18 cellular contexts compared by ENCODE assay signal in the genomic region with DNA sequence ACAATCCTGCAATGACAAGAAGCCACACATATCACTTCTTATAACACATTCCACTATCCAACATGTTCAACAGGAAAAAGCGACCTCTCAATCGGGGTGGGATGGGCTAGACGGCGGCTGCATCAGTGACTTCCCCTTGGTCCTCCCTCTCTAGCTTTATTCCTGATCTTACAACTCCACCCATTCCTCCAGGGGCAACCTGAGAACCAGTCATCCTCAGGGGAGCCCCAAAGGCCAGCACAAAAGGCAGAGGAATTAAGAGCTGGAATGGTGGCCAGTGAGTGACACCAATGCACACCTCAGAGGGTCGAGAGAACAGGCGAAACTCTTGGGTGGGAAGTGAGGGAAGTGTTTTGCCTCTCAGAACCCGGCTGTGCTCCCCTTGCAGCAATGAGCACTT. TPM values are rescaled to one million over a fixed set of nuclear protein-coding genes. Genes with fewer than 3 reads are reported as not detected.
DNase-seq lines count a peak whose midpoint lies in the region; ATAC-seq and TF ChIP-seq lines count a peak whose summit lies in the region.
"Had no signal": no experiment of that assay in that cellular context is flagged by ENCODE, and none has a peak within 500 bp of the region (broad histone marks: within the 10 kb centered on the region; RNA-seq: fewer than 3 reads in every experiment).

No MANE protein-coding gene starts in this region.

- H3K36me3 Mint-ChIP-seq in activated naive CD4-positive, alpha-beta T cell treated with anti-CD3 and anti-CD28 coated beads for 36 hours (ENCODE audit: low read depth): peaks cover 74% of the 10 kb centered on the region
- peaks cover 74% of the 10 kb centered on the region for H3K36me3 Mint-ChIP-seq in activated naive CD4-positive, alpha-beta T cell treated with anti-CD3 and anti-CD28 coated beads, Interleukin-2, amount 10 ng/mL, durations not matched to agents 7 days and 5 days
- H3K36me3 Mint-ChIP-seq in dendritic cell treated with granulocyte-macrophage colony-stimulating factor and Interleukin-4, amounts not matched to agents 40 ng/mL and 50 ng/mL, for 4 days (ENCODE audit: low read depth): peaks cover 97% of the 10 kb centered on the region

- H3K4me3 ChIP-seq in prostate gland: no peak overlapping the region
- H3K4me3 ChIP-seq: skin epidermis had no signal

- peaks cover 2 to 9% of the 10 kb centered on the region in 2 donors for H3K36me3 ChIP-seq in prostate gland

- H3K4me1 ChIP-seq in prostate gland (replicated peaks): peaks cover 8% of the 10 kb centered on the region

- 84% methylated on average over 7 of the region's 7 CpGs for WGBS in prostate gland

- TF ChIP-seq POLR2A in prostate gland (IDR thresholded peaks at IDR 0.05): no peak

- CTCF ChIA-PET in activated naive CD4-positive, alpha-beta T cell treated with anti-CD3 and anti-CD28 coated beads for 36 hours (lab: Charles Lee): interaction anchor here (0.9 to 1.7 kb wide), 2 partner anchors 9 to 20 kb away, joined by 3 to 6 read pairs; a partner anchor contains a TSS
- CTCF ChIA-PET in activated naive CD4-positive, alpha-beta T cell treated with anti-CD3 and anti-CD28 coated beads, Interleukin-2, amount 10 ng/mL, durations not matched to agents 7 days and 5 days (lab: Charles Lee): interaction anchor here (0.7 to 1.1 kb wide), 2 partner anchors 9 kb away, joined by 3 to 5 read pairs; a partner anchor contains a TSS

- no peaks in the 10 kb centered on the region for H3K9me3 Mint-ChIP-seq in activated naive CD4-positive, alpha-beta T cell treated with anti-CD3 and anti-CD28 coated beads for 36 hours
- no peaks in the 10 kb centered on the region for H3K9me3 Mint-ChIP-seq in activated naive CD4-positive, alpha-beta T cell treated with anti-CD3 and anti-CD28 coated beads, Interleukin-2, amount 10 ng/mL, durations not matched to agents 7 days and 5 days
- H3K9me3 Mint-ChIP-seq in dendritic cell treated with granulocyte-macrophage colony-stimulating factor and Interleukin-4, amounts not matched to agents 40 ng/mL and 50 ng/mL, for 4 days: no peaks in the 10 kb centered on the region
- no peaks in the 10 kb centered on the region for H3K9me3 Mint-ChIP-seq in stimulated activated naive CD8-positive, alpha-beta T cell treated with anti-CD3 and anti-CD28 coated beads, Interleukin-15, amount 100 ng/mL, for 72 hours
- H3K9me3 Mint-ChIP-seq: activated B cell treated with CpG ODN at 0.5 μM for 24 hours; CD8-positive, alpha-beta T cell had no signal

- no peak overlapping the region for H3K4me3 Mint-ChIP-seq in activated naive CD4-positive, alpha-beta T cell treated with anti-CD3 and anti-CD28 coated beads for 36 hours
- H3K4me3 Mint-ChIP-seq in activated naive CD4-positive, alpha-beta T cell treated with anti-CD3 and anti-CD28 coated beads, Interleukin-2, amount 10 ng/mL, durations not matched to agents 7 days and 5 days: no peak overlapping the region
- H3K4me3 Mint-ChIP-seq in dendritic cell treated with granulocyte-macrophage colony-stimulating factor and Interleukin-4, amounts not matched to agents 40 ng/mL and 50 ng/mL, for 4 days: no peak overlapping the region
- no peak overlapping the region for H3K4me3 Mint-ChIP-seq in stimulated activated naive CD8-positive, alpha-beta T cell treated with anti-CD3 and anti-CD28 coated beads, Interleukin-15, amount 100 ng/mL, for 72 hours
- H3K4me3 Mint-ChIP-seq: activated B cell treated with CpG ODN at 0.5 μM for 24 hours; CD8-positive, alpha-beta T cell had no signal

- no peak overlapping the region for H3K27ac ChIP-seq in prostate gland
- H3K27ac ChIP-seq: skin epidermis had no signal

- H3K27me3 ChIP-seq in prostate gland (replicated peaks; ENCODE audit: insufficient read depth): no peaks in the 10 kb centered on the region

- peak; percentile 9; the same call in 2 of the 3 replicates for ATAC-seq in SK-N-SH treated with all-trans-retinoic acid at 6 μM for 48 hours
- no peak for ATAC-seq in stimulated activated naive CD8-positive, alpha-beta T cell treated with anti-CD3 and anti-CD28 coated beads, Interleukin-15, amount 100 ng/mL, for 72 hours
- ATAC-seq: CD8-positive, alpha-beta T cell; left colon had no signal

- intact Hi-C loops in activated naive CD4-positive, alpha-beta T cell treated with anti-CD3 and anti-CD28 coated beads for 36 hours (cut with micrococcal nuclease): no loop called here
- intact Hi-C loops in dendritic cell treated with granulocyte-macrophage colony-stimulating factor and Interleukin-4, amounts not matched to agents 40 ng/mL and 50 ng/mL, for 4 days (cut with micrococcal nuclease): no loop called here
- intact Hi-C loops in prostate gland (cut with DNase I): no loop called here

- peak overlapping the region; percentile 43 for H3K27ac Mint-ChIP-seq in activated naive CD4-positive, alpha-beta T cell treated with anti-CD3 and anti-CD28 coated beads for 36 hours
- H3K27ac Mint-ChIP-seq in activated naive CD4-positive, alpha-beta T cell treated with anti-CD3 and anti-CD28 coated beads, Interleukin-2, amount 10 ng/mL, durations not matched to agents 7 days and 5 days: no peak overlapping the region
- H3K27ac Mint-ChIP-seq in dendritic cell treated with granulocyte-macrophage colony-stimulating factor and Interleukin-4, amounts not matched to agents 40 ng/mL and 50 ng/mL, for 4 days: peak overlapping the region; percentile 28
- H3K27ac Mint-ChIP-seq in stimulated activated naive CD8-positive, alpha-beta T cell treated with anti-CD3 and anti-CD28 coated beads, Interleukin-15, amount 100 ng/mL, for 72 hours: peak overlapping the region; percentile 49 to 87
- H3K27ac Mint-ChIP-seq: activated B cell treated with CpG ODN at 0.5 μM for 24 hours had no signal

- H3K9me3 ChIP-seq in prostate gland: no peaks in the 10 kb centered on the region

- no peak for DNase-seq in activated naive CD4-positive, alpha-beta T cell treated with anti-CD3 and anti-CD28 coated beads for 36 hours
- no peak for DNase-seq in activated naive CD4-positive, alpha-beta T cell treated with anti-CD3 and anti-CD28 coated beads, Interleukin-2, amount 10 ng/mL, durations not matched to agents 7 days and 5 days
- DNase-seq in stimulated activated naive CD8-positive, alpha-beta T cell treated with anti-CD3 and anti-CD28 coated beads, Interleukin-15, amount 100 ng/mL, for 72 hours: no peak
- no peak for DNase-seq in NCI-H146 (lab: John Stamatoyannopoulos, UW)
- no peak for DNase-seq in NCI-H2081 treated with DMSO at 0.1 percent for 48 hours (lab: John Stamatoyannopoulos, UW)
- DNase-seq in prostate gland (ENCODE audit: low spot score): no peak
- DNase-seq: activated B cell treated with CpG ODN at 0.5 μM for 24 hours; activated CD8-positive, alpha-beta memory T cell treated with anti-CD3 and anti-CD28 coated beads, Interleukin-2, amount 50 U/mL, for 4 hours; CD8-positive, alpha-beta T cell; KBM-7; left colon; NCI-H1092 treated with DMSO at 0.1 percent for 48 hours; NCI-H2171 treated with DMSO at 0.1 percent for 48 hours; NCI-H774; trophoblast cell had no signal

- no peaks in the 10 kb centered on the region for H3K27me3 Mint-ChIP-seq in activated naive CD4-positive, alpha-beta T cell treated with anti-CD3 and anti-CD28 coated beads for 36 hours (ENCODE audit: low read depth)
- H3K27me3 Mint-ChIP-seq in activated naive CD4-positive, alpha-beta T cell treated with anti-CD3 and anti-CD28 coated beads, Interleukin-2, amount 10 ng/mL, durations not matched to agents 7 days and 5 days: no peaks in the 10 kb centered on the region
- H3K27me3 Mint-ChIP-seq in dendritic cell treated with granulocyte-macrophage colony-stimulating factor and Interleukin-4, amounts not matched to agents 40 ng/mL and 50 ng/mL, for 4 days: no peaks in the 10 kb centered on the region
- no peaks in the 10 kb centered on the region for H3K27me3 Mint-ChIP-seq in stimulated activated naive CD8-positive, alpha-beta T cell treated with anti-CD3 and anti-CD28 coated beads, Interleukin-15, amount 100 ng/mL, for 72 hours
- H3K27me3 Mint-ChIP-seq: activated B cell treated with CpG ODN at 0.5 μM for 24 hours had no signal

- TF ChIP-seq CTCF in prostate gland (IDR thresholded peaks at IDR 0.05): no peak

- peaks cover 61% of the 10 kb centered on the region for H3K4me1 Mint-ChIP-seq in activated naive CD4-positive, alpha-beta T cell treated with anti-CD3 and anti-CD28 coated beads for 36 hours (ENCODE audit: low read depth)
- H3K4me1 Mint-ChIP-seq in activated naive CD4-positive, alpha-beta T cell treated with anti-CD3 and anti-CD28 coated beads, Interleukin-2, amount 10 ng/mL, durations not matched to agents 7 days and 5 days: peaks cover 23% of the 10 kb centered on the region
- peaks cover 53% of the 10 kb centered on the region for H3K4me1 Mint-ChIP-seq in dendritic cell treated with granulocyte-macrophage colony-stimulating factor and Interleukin-4, amounts not matched to agents 40 ng/mL and 50 ng/mL, for 4 days (ENCODE audit: low read depth)
- peaks cover 70% of the 10 kb centered on the region for H3K4me1 Mint-ChIP-seq in stimulated activated naive CD8-positive, alpha-beta T cell treated with anti-CD3 and anti-CD28 coated beads, Interleukin-15, amount 100 ng/mL, for 72 hours

TF ChIP-seq in SK-N-SH treated with all-trans-retinoic acid at 6 μM for 48 hours, 23 proteins besides CTCF, POLR2A, EP300 and RAD21 (continues in another document):
- TF ChIP-seq GLIS3 (CRISPR knock-in tag; IDR thresholded peaks at IDR 0.05) (no peak), ARNTL (CRISPR knock-in tag; IDR thresholded peaks at IDR 0.05; ENCODE audit: borderline replicate concordance, low read depth) (no peak), TOX (CRISPR knock-in tag; IDR thresholded peaks at IDR 0.05; ENCODE audit: borderline replicate concordance) (no peak), SNAI2 (CRISPR knock-in tag; IDR thresholded peaks at IDR 0.05) (no peak), OSR1 (CRISPR knock-in tag; IDR thresholded peaks at IDR 0.05) (no peak)
- TF ChIP-seq, protein P1, sequence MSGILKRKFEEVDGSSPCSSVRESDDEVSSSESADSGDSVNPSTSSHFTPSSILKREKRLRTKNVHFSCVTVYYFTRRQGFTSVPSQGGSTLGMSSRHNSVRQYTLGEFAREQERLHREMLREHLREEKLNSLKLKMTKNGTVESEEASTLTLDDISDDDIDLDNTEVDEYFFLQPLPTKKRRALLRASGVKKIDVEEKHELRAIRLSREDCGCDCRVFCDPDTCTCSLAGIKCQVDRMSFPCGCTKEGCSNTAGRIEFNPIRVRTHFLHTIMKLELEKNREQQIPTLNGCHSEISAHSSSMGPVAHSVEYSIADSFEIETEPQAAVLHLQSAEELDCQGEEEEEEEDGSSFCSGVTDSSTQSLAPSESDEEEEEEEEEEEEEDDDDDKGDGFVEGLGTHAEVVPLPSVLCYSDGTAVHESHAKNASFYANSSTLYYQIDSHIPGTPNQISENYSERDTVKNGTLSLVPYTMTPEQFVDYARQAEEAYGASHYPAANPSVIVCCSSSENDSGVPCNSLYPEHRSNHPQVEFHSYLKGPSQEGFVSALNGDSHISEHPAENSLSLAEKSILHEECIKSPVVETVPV (CRISPR knock-in tag; IDR thresholded peaks at IDR 0.05): no peak

RNA-seq across cellular contexts. Expression of a gene that starts 8.6 kb away (rescaled TPM):
- total RNA-seq in activated naive CD4-positive, alpha-beta T cell treated with anti-CD3 and anti-CD28 coated beads for 36 hours: 10 to 100 TPM; 69.1 to 72.9 TPM
- total RNA-seq in prostate gland: 10 to 100 TPM; 21.8 to 28.2 TPM

RNA-seq across cellular contexts. Expression of a gene that starts 46.1 kb away (rescaled TPM):
- total RNA-seq in activated naive CD4-positive, alpha-beta T cell treated with anti-CD3 and anti-CD28 coated beads for 36 hours: 10 to 100 TPM; 22.1 to 24.0 TPM
- total RNA-seq in prostate gland: 10 to 100 TPM; 45.6 to 50.6 TPM
